Comparison of ENCODE assay signal across 1 cellular context in genomic region chr22:20749453-20749852, GRCh38.
TF ChIP-seq lines count a peak whose summit lies in the region.

No MANE protein-coding gene starts in this region.

TF ChIP-seq in GM12878, 131 proteins besides CTCF, POLR2A, EP300 and RAD21 (continued from another document):
- TF ChIP-seq NKRF (conservative IDR thresholded peaks at IDR 0.05) (no peak), CREM (IDR thresholded peaks at IDR 0.05; ENCODE audit: low read depth) (no peak), FOXK2 (IDR thresholded peaks at IDR 0.05) (no peak), CHD1 (IDR thresholded peaks at IDR 0.05; ENCODE audit: low read depth, low read length) (no peak), BACH1 (IDR thresholded peaks at IDR 0.05; ENCODE audit: borderline replicate concordance) (no peak), NBN (IDR thresholded peaks at IDR 0.05) (no peak)
- TF ChIP-seq, protein P1, sequence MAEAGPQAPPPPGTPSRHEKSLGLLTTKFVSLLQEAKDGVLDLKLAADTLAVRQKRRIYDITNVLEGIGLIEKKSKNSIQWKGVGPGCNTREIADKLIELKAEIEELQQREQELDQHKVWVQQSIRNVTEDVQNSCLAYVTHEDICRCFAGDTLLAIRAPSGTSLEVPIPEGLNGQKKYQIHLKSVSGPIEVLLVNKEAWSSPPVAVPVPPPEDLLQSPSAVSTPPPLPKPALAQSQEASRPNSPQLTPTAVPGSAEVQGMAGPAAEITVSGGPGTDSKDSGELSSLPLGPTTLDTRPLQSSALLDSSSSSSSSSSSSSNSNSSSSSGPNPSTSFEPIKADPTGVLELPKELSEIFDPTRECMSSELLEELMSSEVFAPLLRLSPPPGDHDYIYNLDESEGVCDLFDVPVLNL (IDR thresholded peaks at IDR 0.05; ENCODE audit: low read depth, low read length): no peak
